In genomic region chr6:154277578-154278128, GRCh38 we compare ENCODE assay signal across 1 cellular context.
TF ChIP-seq lines count a peak whose summit lies in the region.

No MANE protein-coding gene starts in this region.

TF ChIP-seq in HCT116, 20 proteins besides CTCF, POLR2A, EP300 and RAD21 (continued from another document):
- TF ChIP-seq ZBTB33 (IDR thresholded peaks at IDR 0.05; ENCODE audit: extremely low read depth, insufficient replicate concordance, low read length) (no peak), POLR2AphosphoS5 (IDR thresholded peaks at IDR 0.05; ENCODE audit: low read depth, low read length) (no peak), REST (IDR thresholded peaks at IDR 0.05; ENCODE audit: low read depth) (no peak), EZH2 (IDR thresholded peaks at IDR 0.05) (no peak), SIN3A (IDR thresholded peaks at IDR 0.05; ENCODE audit: low read depth) (no peak), JUND (IDR thresholded peaks at IDR 0.05) (no peak), ZFX (IDR thresholded peaks at IDR 0.05) (no peak), FOSL1 (IDR thresholded peaks at IDR 0.05; ENCODE audit: low read depth) (no peak), EZH2phosphoT487 (IDR thresholded peaks at IDR 0.05; ENCODE audit: borderline replicate concordance) (no peak), ZNF274 (IDR thresholded peaks at IDR 0.05; ENCODE audit: low read depth, low read length) (no peak)
